Comparison of ENCODE assay signal across 23 cellular contexts in the genomic region with DNA sequence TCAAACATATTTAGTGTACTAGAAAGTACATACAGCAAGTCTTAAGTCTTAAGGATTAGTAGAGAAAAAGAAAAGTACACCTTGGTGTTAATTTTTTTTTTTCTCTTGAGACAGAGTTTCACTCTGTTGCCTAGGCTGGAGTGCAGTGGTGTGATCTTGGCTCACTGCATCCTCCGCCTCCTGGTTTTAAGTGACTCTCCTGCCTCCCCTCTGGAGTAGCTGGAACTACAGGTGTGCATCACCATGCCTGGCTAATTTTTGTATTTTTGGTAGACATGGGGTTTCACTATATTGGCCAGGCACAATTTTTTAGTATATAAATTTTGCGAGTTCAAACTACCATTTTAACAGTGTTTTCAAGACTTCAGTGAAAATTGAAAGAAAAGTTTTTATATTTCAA.
"Had no signal": no experiment of that assay in that cellular context is flagged by ENCODE, and none has a peak within 500 bp of the region (broad histone marks: within the 10 kb centered on the region; RNA-seq: fewer than 3 reads in every experiment).

No MANE protein-coding gene starts in this region.

- H3K36me3 ChIP-seq: esophagus squamous epithelium, heart right ventricle, left lung, lower lobe of right lung, transverse colon had no signal

- H3K4me3 ChIP-seq: esophagus squamous epithelium, heart right ventricle, left lung, lower lobe of right lung, testis, transverse colon had no signal

- DNase-seq: activated CD4-positive, alpha-beta T cell treated with anti-CD3 and anti-CD28 coated beads for 36 hours; activated CD4-positive, CD25-positive, alpha-beta regulatory T cell; activated naive CD4-positive, alpha-beta T cell; activated T-cell treated with anti-CD3 and anti-CD28 coated beads for 4 hours; activated T-cell treated with anti-CD3 and anti-CD28 coated beads, Interleukin-2, amount 50 U/mL, for 72 hours; anterior cingulate cortex; dermis blood vessel endothelial cell; effector CD4-positive, alpha-beta T cell; esophagus squamous epithelium; foreskin melanocyte; heart right ventricle; kidney glomerular epithelial cell; left lung; lower lobe of right lung; mesenchymal stem cell; natural killer cell; right cardiac atrium; stimulated activated CD4-positive, alpha-beta T cell treated with anti-CD3 and anti-CD28 coated beads, Interleukin-2, amount 100 ng/mL, for 48 hours; stimulated activated naive CD8-positive, alpha-beta T cell treated with anti-CD3 and anti-CD28 coated beads, Interleukin-15, Interleukin-2, amounts not matched to agents 100 U/mL and 50 U/mL, for 24 hours; testis; transverse colon had no signal

- H3K4me3 Mint-ChIP-seq: activated CD4-positive, alpha-beta T cell treated with anti-CD3 and anti-CD28 coated beads for 36 hours; activated T-cell treated with anti-CD3 and anti-CD28 coated beads, Interleukin-2, amount 50 U/mL, for 72 hours; natural killer cell had no signal

- H3K27me3 Mint-ChIP-seq: activated CD4-positive, alpha-beta T cell treated with anti-CD3 and anti-CD28 coated beads for 36 hours had no signal

- H3K27me3 ChIP-seq: esophagus squamous epithelium, heart right ventricle, left lung, testis, transverse colon had no signal

- H3K4me1 Mint-ChIP-seq: activated CD4-positive, alpha-beta T cell treated with anti-CD3 and anti-CD28 coated beads for 36 hours; natural killer cell had no signal

- H3K36me3 Mint-ChIP-seq: activated naive CD4-positive, alpha-beta T cell treated with anti-CD3 and anti-CD28 coated beads, Interleukin-2, amount 50 U/mL, for 72 hours; natural killer cell had no signal

- ATAC-seq: activated CD4-positive, alpha-beta T cell treated with anti-CD3 and anti-CD28 coated beads for 36 hours; activated naive CD4-positive, alpha-beta T cell treated with anti-CD3 and anti-CD28 coated beads, Interleukin-2, amount 50 U/mL, for 72 hours; activated T-cell treated with anti-CD3 and anti-CD28 coated beads, Interleukin-2, amount 50 U/mL, for 72 hours; heart right ventricle; left lung; lower lobe of right lung; natural killer cell; right cardiac atrium; stimulated activated naive CD8-positive, alpha-beta T cell treated with anti-CD3 and anti-CD28 coated beads, Interleukin-15, Interleukin-2, amounts not matched to agents 100 U/mL and 50 U/mL, for 24 hours had no signal

- H3K9me3 ChIP-seq: esophagus squamous epithelium, lower lobe of right lung, testis, transverse colon had no signal

- H3K27ac Mint-ChIP-seq: activated CD4-positive, alpha-beta T cell treated with anti-CD3 and anti-CD28 coated beads for 36 hours; activated naive CD4-positive, alpha-beta T cell treated with anti-CD3 and anti-CD28 coated beads, Interleukin-2, amount 50 U/mL, for 72 hours; activated T-cell treated with anti-CD3 and anti-CD28 coated beads, Interleukin-2, amount 50 U/mL, for 72 hours; natural killer cell had no signal

- H3K4me1 ChIP-seq: esophagus squamous epithelium, heart right ventricle, left lung, lower lobe of right lung, testis, transverse colon had no signal

- H3K27ac ChIP-seq: epithelial cell of prostate, esophagus squamous epithelium, heart right ventricle, left lung, lower lobe of right lung, testis, transverse colon had no signal
